1 cellular context compared by ENCODE assay signal in genomic region chr7:44267719-44268413, GRCh38.
TF ChIP-seq lines count a peak whose summit lies in the region.

No MANE protein-coding gene starts in this region.

TF ChIP-seq in SK-N-SH, 30 proteins besides CTCF, POLR2A, EP300 and RAD21 (continued from another document):
- TF ChIP-seq NFIC (IDR thresholded peaks at IDR 0.05; ENCODE audit: borderline replicate concordance) (no peak), POLR2AphosphoS5 (IDR thresholded peaks at IDR 0.05; ENCODE audit: low read depth, low read length) (no peak), JUND (IDR thresholded peaks at IDR 0.05) (no peak), FOXM1 (IDR thresholded peaks at IDR 0.05; ENCODE audit: low read depth) (no peak), CHD2 (IDR thresholded peaks at IDR 0.05; ENCODE audit: low read length, partially characterized antibody) (no peak), RXRA (IDR thresholded peaks at IDR 0.05; ENCODE audit: borderline replicate concordance, low read depth) (no peak), GABPA (IDR thresholded peaks at IDR 0.05; ENCODE audit: low read depth) (no peak), ZBTB33 (IDR thresholded peaks at IDR 0.05; ENCODE audit: borderline replicate concordance, low read depth) (no peak), TCF12 (IDR thresholded peaks at IDR 0.05) (no peak), SIN3A (IDR thresholded peaks at IDR 0.05; ENCODE audit: borderline replicate concordance, low read depth, low read length) (no peak)
- TF ChIP-seq, protein P1, sequence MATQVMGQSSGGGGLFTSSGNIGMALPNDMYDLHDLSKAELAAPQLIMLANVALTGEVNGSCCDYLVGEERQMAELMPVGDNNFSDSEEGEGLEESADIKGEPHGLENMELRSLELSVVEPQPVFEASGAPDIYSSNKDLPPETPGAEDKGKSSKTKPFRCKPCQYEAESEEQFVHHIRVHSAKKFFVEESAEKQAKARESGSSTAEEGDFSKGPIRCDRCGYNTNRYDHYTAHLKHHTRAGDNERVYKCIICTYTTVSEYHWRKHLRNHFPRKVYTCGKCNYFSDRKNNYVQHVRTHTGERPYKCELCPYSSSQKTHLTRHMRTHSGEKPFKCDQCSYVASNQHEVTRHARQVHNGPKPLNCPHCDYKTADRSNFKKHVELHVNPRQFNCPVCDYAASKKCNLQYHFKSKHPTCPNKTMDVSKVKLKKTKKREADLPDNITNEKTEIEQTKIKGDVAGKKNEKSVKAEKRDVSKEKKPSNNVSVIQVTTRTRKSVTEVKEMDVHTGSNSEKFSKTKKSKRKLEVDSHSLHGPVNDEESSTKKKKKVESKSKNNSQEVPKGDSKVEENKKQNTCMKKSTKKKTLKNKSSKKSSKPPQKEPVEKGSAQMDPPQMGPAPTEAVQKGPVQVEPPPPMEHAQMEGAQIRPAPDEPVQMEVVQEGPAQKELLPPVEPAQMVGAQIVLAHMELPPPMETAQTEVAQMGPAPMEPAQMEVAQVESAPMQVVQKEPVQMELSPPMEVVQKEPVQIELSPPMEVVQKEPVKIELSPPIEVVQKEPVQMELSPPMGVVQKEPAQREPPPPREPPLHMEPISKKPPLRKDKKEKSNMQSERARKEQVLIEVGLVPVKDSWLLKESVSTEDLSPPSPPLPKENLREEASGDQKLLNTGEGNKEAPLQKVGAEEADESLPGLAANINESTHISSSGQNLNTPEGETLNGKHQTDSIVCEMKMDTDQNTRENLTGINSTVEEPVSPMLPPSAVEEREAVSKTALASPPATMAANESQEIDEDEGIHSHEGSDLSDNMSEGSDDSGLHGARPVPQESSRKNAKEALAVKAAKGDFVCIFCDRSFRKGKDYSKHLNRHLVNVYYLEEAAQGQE (IDR thresholded peaks at IDR 0.05; ENCODE audit: low read depth, low read length): no peak
- TF ChIP-seq, protein P2, sequence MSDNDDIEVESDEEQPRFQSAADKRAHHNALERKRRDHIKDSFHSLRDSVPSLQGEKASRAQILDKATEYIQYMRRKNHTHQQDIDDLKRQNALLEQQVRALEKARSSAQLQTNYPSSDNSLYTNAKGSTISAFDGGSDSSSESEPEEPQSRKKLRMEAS (IDR thresholded peaks at IDR 0.05; ENCODE audit: low read depth): no peak
- TF ChIP-seq, protein P3, sequence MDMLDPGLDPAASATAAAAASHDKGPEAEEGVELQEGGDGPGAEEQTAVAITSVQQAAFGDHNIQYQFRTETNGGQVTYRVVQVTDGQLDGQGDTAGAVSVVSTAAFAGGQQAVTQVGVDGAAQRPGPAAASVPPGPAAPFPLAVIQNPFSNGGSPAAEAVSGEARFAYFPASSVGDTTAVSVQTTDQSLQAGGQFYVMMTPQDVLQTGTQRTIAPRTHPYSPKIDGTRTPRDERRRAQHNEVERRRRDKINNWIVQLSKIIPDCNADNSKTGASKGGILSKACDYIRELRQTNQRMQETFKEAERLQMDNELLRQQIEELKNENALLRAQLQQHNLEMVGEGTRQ (IDR thresholded peaks at IDR 0.05; ENCODE audit: borderline replicate concordance, low read depth, low read length): no peak
